ENCODE assay signal across 8 cellular contexts in the genomic region with DNA sequence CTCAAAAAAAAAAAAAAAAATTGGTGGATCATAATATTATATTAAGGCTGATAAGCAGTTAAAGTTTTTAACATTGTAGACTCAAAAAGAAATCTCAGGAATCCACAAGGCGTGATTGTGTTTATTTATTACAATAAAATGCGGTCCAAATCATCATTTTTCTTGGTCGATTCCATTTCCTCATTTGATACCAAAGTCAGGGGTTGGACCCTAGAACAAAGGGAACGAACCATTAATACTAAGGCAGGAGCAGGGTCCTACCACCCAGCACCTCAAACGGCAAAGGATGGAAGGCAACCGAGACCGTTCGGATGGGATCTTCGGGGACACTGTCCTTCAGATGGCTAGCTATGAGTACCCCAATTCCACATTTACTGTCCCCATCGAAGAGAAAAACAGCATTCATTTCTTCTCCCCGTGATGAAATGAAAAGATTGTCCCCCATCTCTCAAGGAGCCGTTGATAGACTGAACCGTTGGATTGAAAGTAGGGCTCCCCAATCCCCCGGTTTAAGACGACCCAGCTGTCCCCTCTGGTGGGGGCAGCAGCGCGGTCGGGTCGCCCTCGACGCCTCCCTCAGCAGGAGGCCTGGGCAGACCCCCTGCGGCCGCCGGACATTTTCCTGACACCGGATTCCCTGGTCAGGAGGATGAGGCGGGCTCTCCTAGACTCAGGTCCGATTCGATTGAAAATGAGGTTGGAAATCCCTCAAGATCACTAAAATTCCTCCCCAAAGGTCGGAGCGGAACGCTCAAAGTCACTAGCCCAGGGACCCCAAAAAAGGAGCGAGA. TPM values are rescaled to one million over a fixed set of nuclear protein-coding genes. Genes with fewer than 3 reads are reported as not detected.
DNase-seq lines count a peak whose midpoint lies in the region; ATAC-seq, FAIRE-seq and TF ChIP-seq lines count a peak whose summit lies in the region.

No MANE protein-coding gene starts in this region.

- H4K20me1 ChIP-seq in GM12878 (ENCODE audit: control insufficient read depth, insufficient read depth): no peaks in the 10 kb centered on the region

- H3K4me3 ChIP-seq in GM12878 (peak overlapping the region; percentile 77), suprapubic skin (peak overlapping the region; percentile 64)

- POLR2A ChIA-PET in GM12878 (lab: Charles Lee): interaction anchor here (0.6 to 1.1 kb wide), 2 partner anchors 133 to 279 kb away, joined by 3 to 4 read pairs; no protein-coding TSS in a partner anchor

- H2AFZ ChIP-seq in GM12878 (ENCODE audit: control insufficient read depth, low read depth, low read length): peak overlapping the region; percentile 95

- in situ Hi-C loops in G401 (cut with HindIII; ENCODE audit: low sequenced_read_pairs): no loop called here
- in situ Hi-C loops in GM12878 (cut with MboI): no loop called here

- peak overlapping the region; percentile 87 for H3K4me2 ChIP-seq in GM12878 (ENCODE audit: control insufficient read depth, insufficient read depth)

- no peak for TF ChIP-seq POLR2A in GM12878 (IDR thresholded peaks at IDR 0.05; ENCODE audit: low read depth, low read length)
- no peak for TF ChIP-seq POLR2A in suprapubic skin (IDR thresholded peaks at IDR 0.05)

- no peaks in the 10 kb centered on the region for H3K79me2 ChIP-seq in GM12878 (ENCODE audit: control insufficient read depth, insufficient read depth, low read length)

- WGBS in GM12878 (ENCODE audit: insufficient coverage, insufficient replicate concordance, low lambda C conversion rate, missing lambda C conversion rate): 26% methylated on average over 32 of the region's 32 CpGs
- WGBS in suprapubic skin: 29% methylated on average over 21 of the region's 32 CpGs

- H3K36me3 ChIP-seq in GM12878 (ENCODE audit: control insufficient read depth in 2 of 2, insufficient read depth in 2 of 2, low read length in 1 of 2) (no peaks in the 10 kb centered on the region), suprapubic skin (no peaks in the 10 kb centered on the region)

- TSS peak; percentile 97 for BruUV-seq in GM12878 (replicated peaks; lab: Mats Ljungman, UMichigan)

- SMC1A ChIA-PET in GM12878 (lab: Charles Lee; ENCODE audit: uncharacterized antibody, unreplicated experiment): no interaction called here

- CTCF ChIA-PET in GM12878 (lab: Yijun Ruan, JAX): interaction anchor here (0.6 kb wide), 1 partner anchor 70 kb away, joined by 3 read pairs; no protein-coding TSS in a partner anchor

- peak overlapping the region; percentile 55 for H3K27ac ChIP-seq in GM12878 (ENCODE audit: control insufficient read depth, insufficient read depth)
- peak overlapping the region; percentile 54 for H3K27ac ChIP-seq in suprapubic skin

- no peak for TF ChIP-seq RAD21 in GM12878 (IDR thresholded peaks at IDR 0.05; ENCODE audit: insufficient read depth, low read depth, low read length)

- FAIRE-seq in GM12878 (lab: Jason Lieb, UNC): no peak

- intact Hi-C loops in GM12878 (cut with micrococcal nuclease; ENCODE audit: unreplicated experiment): no loop called here

- no peak for TF ChIP-seq EP300 in GM12878 (IDR thresholded peaks at IDR 0.05; ENCODE audit: borderline replicate concordance in 1 of 2, control insufficient read depth in 1 of 2, low read depth in 2 of 2, low read length in 2 of 2)
- TF ChIP-seq EP300 in suprapubic skin (IDR thresholded peaks at IDR 0.05): no peak

- TF ChIP-seq CTCF in GM12878 (IDR thresholded peaks at IDR 0.05 in 2 of 3, conservative IDR thresholded peaks at IDR 0.05 in 1 of 3; ENCODE audit: control insufficient read depth in 2 of 3, extremely low read depth in 1 of 3, insufficient read depth in 1 of 3, low read depth in 3 of 3, low read length in 3 of 3) (no peak), suprapubic skin (IDR thresholded peaks at IDR 0.05) (no peak)

- H3K27me3 ChIP-seq in GM12878 (replicated peaks in 1 of 2; ENCODE audit: control insufficient read depth in 2 of 2, insufficient read depth in 2 of 2, low read length in 1 of 2) (no peaks in the 10 kb centered on the region), suprapubic skin (no peaks in the 10 kb centered on the region)

- peak; percentile 6 for ATAC-seq in HG03280 (IDR thresholded peaks at IDR 0.05; ENCODE audit: unreplicated experiment)
- peak; percentile 6; the same call in 2 of the 3 replicates for ATAC-seq in GM12878
- ATAC-seq in left lobe of liver: peak; percentile 4
- no peak for ATAC-seq in HG03439 (IDR thresholded peaks at IDR 0.05; ENCODE audit: unreplicated experiment)
- ATAC-seq in HG03521 (IDR thresholded peaks at IDR 0.05; ENCODE audit: unreplicated experiment): no peak

- peak overlapping the region; percentile 76 for H3K9ac ChIP-seq in GM12878 (ENCODE audit: control insufficient read depth, insufficient read depth, low read length)

- peak; percentile 22 for DNase-seq in G401 (ENCODE audit: low spot score)
- no peak for DNase-seq in GM12878 (ENCODE audit: low read depth, low spot score)
- DNase-seq in left lobe of liver (ENCODE audit: low spot score): peak; percentile 46
- peak in 1 of 2 donors; percentile 63 for DNase-seq in suprapubic skin (ENCODE audit: low spot score in 2 of 2)
- no peak for DNase-seq in NCI-H1105 treated with DMSO at 0.1 percent for 48 hours (lab: John Stamatoyannopoulos, UW)

- H3K4me1 ChIP-seq in GM12878 (ENCODE audit: control insufficient read depth, insufficient read depth, low read length): peaks cover 7% of the 10 kb centered on the region; the same call in 1 of the 2 replicates
- H3K4me1 ChIP-seq in suprapubic skin: peaks cover 18% of the 10 kb centered on the region

- RAD21 ChIA-PET in GM12878 (lab: Charles Lee; ENCODE audit: unreplicated experiment): interaction anchor here (0.6 to 4.9 kb wide), 2 partner anchors 516 to 517 kb away, joined by 3 to 49 read pairs; no protein-coding TSS in a partner anchor

- H3K9me3 ChIP-seq in GM12878 (replicated peaks; ENCODE audit: control insufficient read depth, insufficient read depth, low read length) (no peaks in the 10 kb centered on the region), suprapubic skin (no peaks in the 10 kb centered on the region)

TF ChIP-seq in GM12878, 131 proteins besides CTCF, POLR2A, EP300 and RAD21:
- no peak for TF ChIP-seq NRF1 (conservative IDR thresholded peaks at IDR 0.05; ENCODE audit: low read depth, low read length)
- TF ChIP-seq GATAD2B (conservative IDR thresholded peaks at IDR 0.05; ENCODE audit: low read depth): peak; percentile 45
- 0 out of 4 replicates have a peak, but pooled peaks of 1 of the 2 experiments have one; percentile 18 for TF ChIP-seq IKZF2 (IDR thresholded peaks at IDR 0.05)
- 0 out of 4 replicates have a peak, but pooled peaks of 1 of the 2 experiments have one; percentile 13 for TF ChIP-seq SRF (IDR thresholded peaks at IDR 0.05; ENCODE audit: low read depth in 2 of 2, low read length in 2 of 2)
- 0 out of 2 replicates have a peak, but pooled peaks have one; percentile 19 for TF ChIP-seq CHD2 (IDR thresholded peaks at IDR 0.05; ENCODE audit: borderline replicate concordance, low read depth, low read length)
- 0 out of 2 replicates have a peak, but pooled peaks have one; percentile 17 for TF ChIP-seq IKZF1 (conservative IDR thresholded peaks at IDR 0.05)
- TF ChIP-seq SUZ12 (IDR thresholded peaks at IDR 0.05; ENCODE audit: unreplicated experiment): no peak
- TF ChIP-seq ZNF24 (IDR thresholded peaks at IDR 0.05): 0 out of 2 replicates have a peak, but pooled peaks have one; percentile 11

RNA-seq across cellular contexts. Expression of a gene that starts 0.6 kb away (rescaled TPM):
- total RNA-seq in G401 (2014; rRNA removed; shearing (Covaris generic)): 4.0 and 107 TPM in 2 replicates
- total RNA-seq in GM12878 (2013; cell fraction: nucleolus; rRNA removed): 3.5 and 5.6 TPM in 2 replicates
- 1.0 and 10.8 TPM in 2 replicates for total RNA-seq in GM12878 (2014; rRNA removed)
- total RNA-seq in GM12878 (2014; rRNA removed; fragmentation: Illumina TruSeq; extraction: Trizol): 6.0 and 6.7 TPM in 2 replicates
- total RNA-seq in GM12878 (2021): 2.2 and 2.7 TPM in 2 replicates
- 1.2 TPM for polyA plus RNA-seq in GM12878 (2011; ENCODE audit: low read depth)
- polyA plus RNA-seq in GM12878 (2011; rRNA removed): 5.9 and 10.5 TPM in 2 replicates
- polyA plus RNA-seq in GM12878 (2011; cell fraction: cytosol; rRNA removed): 7.8 and 13.1 TPM in 2 replicates
- polyA plus RNA-seq in GM12878 (2011; cell fraction: nucleus; rRNA removed): 3.4 and 5.6 TPM in 2 replicates
- 2.8 and 7.7 TPM in 2 replicates for polyA plus RNA-seq in GM12878 (2012)
- polyA plus RNA-seq in GM12878 (2014; fragmentation: Illumina TruSeq; extraction: Trizol): 2.4 and 5.5 TPM in 2 replicates
- polyA plus RNA-seq in GM12878 (2014; fragmentation: Nextera tagmentation; extraction: Ambion mirVana): 1 to 10 TPM; 1.5 to 3.5 TPM
- 19.0 and 21.0 TPM in 2 replicates for polyA plus RNA-seq in GM12878 (2014; rRNA removed)
- polyA plus RNA-seq in GM12878 (2016; fragmentation: Nextera tagmentation; extraction: Ambion mirVana): 1 to 10 TPM; 3.8 to 5.3 TPM
- polyA minus RNA-seq in GM12878 (2011; rRNA and poly(A)+ RNA removed): 4.8 and 11.9 TPM in 2 replicates
- 5.2 and 7.6 TPM in 2 replicates for polyA minus RNA-seq in GM12878 (2011; cell fraction: cytosol; rRNA and poly(A)+ RNA removed)
- polyA minus RNA-seq in GM12878 (2011; cell fraction: nucleus; rRNA and poly(A)+ RNA removed): 0.85 and 7.3 TPM in 2 replicates
- not detected for total RNA-seq in left lobe of liver
- total RNA-seq in suprapubic skin: 10 to 100 TPM in 1 of 4 donors, 1 to 10 TPM in 1, under 1 TPM in 2; 0.25 to 19.0 (median 0.68) TPM

Comparison
In these comparisons a context has a peak if more than half of its experiments do, and no peak if none do; other contexts are left out.
1. DNase-seq: peak in G401 (single experiment) and left lobe of liver (single experiment); none in GM12878 (single experiment) and NCI-H1105 treated with DMSO at 0.1 percent for 48 hours (single experiment).
2. ATAC-seq: peak in HG03280 (single experiment), GM12878 (single experiment) and left lobe of liver (single experiment); none in HG03439 (single experiment) and HG03521 (single experiment).